1 cellular context compared by ENCODE assay signal in genomic region chr16:27367463-27368357, GRCh38.
A peak's percentile ranks its signal among the peaks of the same experiment; 100 is the strongest.
TF ChIP-seq lines count a peak whose summit lies in the region.

No MANE protein-coding gene starts in this region.

TF ChIP-seq in K562, 482 proteins besides CTCF, POLR2A, EP300 and RAD21 (continued from another document and continues in another):
- TF ChIP-seq TSHZ1 (CRISPR knock-in tag; IDR thresholded peaks at IDR 0.05) (no peak), GABPB2 (CRISPR knock-in tag; conservative IDR thresholded peaks at IDR 0.05) (no peak), BRF2 (IDR thresholded peaks at IDR 0.05; ENCODE audit: borderline replicate concordance, insufficient read depth, insufficient read length) (no peak), EHMT2 (IDR thresholded peaks at IDR 0.05) (no peak), CTCFL (IDR thresholded peaks at IDR 0.05; ENCODE audit: borderline replicate concordance, insufficient read depth, low read depth, low read length, poor library complexity, severe bottlenecking) (no peak), MEF2D (tag; conservative IDR thresholded peaks at IDR 0.05; ENCODE audit: low read depth) (no peak), ZBTB1 (CRISPR knock-in tag; IDR thresholded peaks at IDR 0.05; ENCODE audit: borderline replicate concordance, low read depth) (no peak), CC2D1A (IDR thresholded peaks at IDR 0.05) (peak; percentile 70), RREB1 (CRISPR knock-in tag; IDR thresholded peaks at IDR 0.05) (0 out of 2 replicates have a peak, but pooled peaks have one; percentile 45), KHSRP (IDR thresholded peaks at IDR 0.05) (no peak), PURB (CRISPR knock-in tag; IDR thresholded peaks at IDR 0.05; ENCODE audit: low read depth) (no peak), MTA1 (IDR thresholded peaks at IDR 0.05; ENCODE audit: borderline replicate concordance) (no peak), POLR2H (tag; IDR thresholded peaks at IDR 0.05; ENCODE audit: low read depth) (no peak), NR2C1 (IDR thresholded peaks at IDR 0.05) (no peak), NR2C1 (tag; IDR thresholded peaks at IDR 0.05) (no peak), NR3C1 (CRISPR knock-in tag; IDR thresholded peaks at IDR 0.05) (no peak), KAT8 (IDR thresholded peaks at IDR 0.05; ENCODE audit: low read depth) (no peak), ARID1B (IDR thresholded peaks at IDR 0.05) (no peak), ILF3 (IDR thresholded peaks at IDR 0.05; ENCODE audit: borderline replicate concordance) (no peak), NR0B1 (IDR thresholded peaks at IDR 0.05; ENCODE audit: partially characterized antibody) (no peak), ESRRB (CRISPR knock-in tag; IDR thresholded peaks at IDR 0.05; ENCODE audit: borderline replicate concordance) (no peak), AFF1 (IDR thresholded peaks at IDR 0.05; ENCODE audit: low read depth in 1 of 2, partially characterized antibody in 2 of 2) (no peak), MAZ (CRISPR knock-in tag; conservative IDR thresholded peaks at IDR 0.05 in 1 of 2, IDR thresholded peaks at IDR 0.05 in 1 of 2) (peak; percentile 53 to 54; a peak in 2 of 4 replicates), MLX (CRISPR knock-in tag; conservative IDR thresholded peaks at IDR 0.05) (no peak), POLR2AphosphoS2 (IDR thresholded peaks at IDR 0.05; ENCODE audit: low read length) (no peak), ESRRA (IDR thresholded peaks at IDR 0.05; ENCODE audit: borderline replicate concordance, low read depth) (peak; percentile 40; the same call in 1 of the 2 replicates), ZNF274 (IDR thresholded peaks at IDR 0.05; ENCODE audit: borderline replicate concordance, low read depth, low read length) (no peak), CSDE1 (IDR thresholded peaks at IDR 0.05) (no peak), U2AF1 (optimal IDR thresholded peaks at IDR 0.05; ENCODE audit: low read depth, low read length) (no peak), GABPB1 (CRISPR knock-in tag; IDR thresholded peaks at IDR 0.05) (no peak), SIN3A (IDR thresholded peaks at IDR 0.05; ENCODE audit: borderline replicate concordance in 2 of 2, control insufficient read depth in 1 of 2, low read depth in 2 of 2, low read length in 2 of 2) (no peak), ZHX1 (conservative IDR thresholded peaks at IDR 0.05; ENCODE audit: low read length) (no peak), SMARCB1 (IDR thresholded peaks at IDR 0.05; ENCODE audit: insufficient read length, low read depth) (no peak), SPI1 (IDR thresholded peaks at IDR 0.05; ENCODE audit: borderline replicate concordance, low read depth, low read length) (peak; percentile 50; the same call in 1 of the 2 replicates), ARID3B (CRISPR knock-in tag; IDR thresholded peaks at IDR 0.05; ENCODE audit: borderline replicate concordance) (no peak)
